ENCODE assay signal across 15 cellular contexts in genomic region chr10:32947586-32947985, GRCh38.
"Had no signal": no experiment of that assay in that cellular context is flagged by ENCODE, and none has a peak within 500 bp of the region (broad histone marks: within the 10 kb centered on the region; RNA-seq: fewer than 3 reads in every experiment).

No MANE protein-coding gene starts in this region.

- H3K9me3 Mint-ChIP-seq: activated naive CD4-positive, alpha-beta T cell treated with anti-CD3 and anti-CD28 coated beads, Interleukin-2, amount 10 ng/mL, durations not matched to agents 7 days and 5 days; endodermal cell; mesothelial cell of epicardium had no signal

- DNase-seq: activated CD4-positive, alpha-beta T cell treated with anti-CD3 and anti-CD28 coated beads for 1 hour; activated CD8-positive, alpha-beta memory T cell treated with anti-CD3 and anti-CD28 coated beads, Interleukin-2, amount 50 U/mL, for 48 hours; activated CD8-positive, alpha-beta T cell treated with anti-CD3 and anti-CD28 coated beads, Interleukin-2, amount 10 ng/mL, durations not matched to agents 7 days and 5 days; activated naive CD4-positive, alpha-beta T cell treated with anti-CD3 and anti-CD28 coated beads, Interleukin-2, amount 10 ng/mL, durations not matched to agents 7 days and 5 days; cerebellar nuclear complex; dermis blood vessel endothelial cell; endodermal cell; lower lobe of right lung; tibial artery; uterus had no signal

- H3K9me3 ChIP-seq: lower lobe of right lung, tibial artery, uterus had no signal

- H3K36me3 Mint-ChIP-seq: mesothelial cell of epicardium had no signal

- H3K4me3 Mint-ChIP-seq: activated CD8-positive, alpha-beta T cell treated with anti-CD3 and anti-CD28 coated beads, Interleukin-2, amount 10 ng/mL, durations not matched to agents 7 days and 5 days; activated naive CD4-positive, alpha-beta T cell treated with anti-CD3 and anti-CD28 coated beads, Interleukin-2, amount 10 ng/mL, durations not matched to agents 7 days and 5 days; endodermal cell; mesothelial cell of epicardium had no signal

- H3K27me3 ChIP-seq: hepatocyte, tibial artery, uterus had no signal

- H3K36me3 ChIP-seq: lower lobe of right lung, tibial artery, uterus had no signal

- H2AFZ ChIP-seq: hepatocyte, parathyroid adenoma had no signal

- ATAC-seq: lower lobe of right lung had no signal

- H3K4me3 ChIP-seq: hepatocyte, lower lobe of right lung, skin epidermis, tibial artery, uterus had no signal

- H3K27ac Mint-ChIP-seq: activated CD8-positive, alpha-beta T cell treated with anti-CD3 and anti-CD28 coated beads, Interleukin-2, amount 10 ng/mL, durations not matched to agents 7 days and 5 days; activated naive CD4-positive, alpha-beta T cell treated with anti-CD3 and anti-CD28 coated beads, Interleukin-2, amount 10 ng/mL, durations not matched to agents 7 days and 5 days; endodermal cell; mesothelial cell of epicardium had no signal

- H3K27ac ChIP-seq: hepatocyte, lower lobe of right lung, parathyroid adenoma, skin epidermis, uterus had no signal

- H3K9ac ChIP-seq: parathyroid adenoma had no signal

- H3K4me2 ChIP-seq: hepatocyte had no signal

- H3K27me3 Mint-ChIP-seq: activated naive CD4-positive, alpha-beta T cell treated with anti-CD3 and anti-CD28 coated beads, Interleukin-2, amount 10 ng/mL, durations not matched to agents 7 days and 5 days; brain had no signal
